Comparison of ENCODE assay signal across 8 cellular contexts in the genomic region with DNA sequence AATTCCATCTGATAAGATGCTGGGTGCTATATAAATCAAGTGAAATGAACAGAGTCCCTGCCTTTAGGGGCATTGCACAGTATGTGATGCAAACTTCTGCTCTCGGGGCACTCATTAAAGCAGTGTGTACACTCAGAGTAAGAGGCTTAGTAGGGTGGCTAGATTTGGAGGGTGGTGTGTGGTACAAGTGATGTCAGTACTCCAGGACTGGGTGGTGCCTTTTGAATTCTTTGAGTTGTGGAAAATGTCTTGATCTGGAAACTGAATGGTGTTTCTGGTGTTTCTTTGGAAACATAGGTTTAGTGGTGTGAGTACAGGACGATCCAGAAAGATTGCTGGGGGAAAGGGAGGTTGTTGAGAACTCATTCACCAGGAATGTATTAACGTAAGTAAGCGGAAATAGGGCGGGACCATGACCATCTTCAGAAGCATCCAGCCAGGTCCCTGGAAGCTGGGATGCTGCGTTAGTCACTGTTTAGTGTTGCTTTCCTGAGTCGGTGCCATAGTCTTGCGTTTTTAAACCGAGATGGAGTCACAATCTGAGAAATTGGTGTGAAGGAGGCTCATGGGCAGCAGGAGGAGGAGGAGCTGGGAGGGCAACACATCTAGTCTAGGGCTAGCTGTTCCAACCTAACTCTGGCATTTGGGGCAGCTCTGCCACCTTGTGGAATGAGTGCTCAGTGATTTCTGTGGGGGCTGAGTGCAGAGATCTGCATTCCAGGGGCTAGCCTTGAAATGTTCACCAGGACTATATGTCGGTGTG.
A peak's percentile ranks its signal among the peaks of the same experiment; 100 is the strongest.
DNase-seq lines count a peak whose midpoint lies in the region; ATAC-seq and TF ChIP-seq lines count a peak whose summit lies in the region.

No MANE protein-coding gene starts in this region.

- H2AFZ ChIP-seq in GM23338, result no peak overlapping the region

- 68 to 73% methylated on average over 7 to 10 of the region's 10 CpGs for WGBS in endodermal cell (ENCODE audit: insufficient coverage in 1 of 2, insufficient read length in 1 of 2), 2 experiments

- peaks cover 6% of the 10 kb centered on the region for H3F3A ChIP-seq in GM23338 (replicated peaks; ENCODE audit: low read depth)

- H4K20me1 ChIP-seq in GM23338 (replicated peaks; ENCODE audit: insufficient read depth), result no peaks in the 10 kb centered on the region

- H3K27me3 ChIP-seq in GM23338 (ENCODE audit: insufficient read depth) (no peaks in the 10 kb centered on the region), endodermal cell (ENCODE audit: control insufficient read depth, insufficient read depth, low read length, poor library complexity, severe bottlenecking) (no peaks in the 10 kb centered on the region)

- no peaks in the 10 kb centered on the region for H3K4me1 ChIP-seq in GM23338 (ENCODE audit: insufficient read depth)
- H3K4me1 ChIP-seq in endodermal cell (ENCODE audit: control insufficient read depth, insufficient read depth, low read length), result peaks cover 12% of the 10 kb centered on the region

- no peaks in the 10 kb centered on the region for H3K9me3 Mint-ChIP-seq in GM23338
- H3K9me3 Mint-ChIP-seq in endodermal cell, result no peaks in the 10 kb centered on the region

- H3K79me2 ChIP-seq in GM23338 (replicated peaks; ENCODE audit: insufficient read depth), result no peaks in the 10 kb centered on the region; the same call in 1 of the 2 replicates

- ATAC-seq in GM23338 (peak; percentile 98), GM21619 (IDR thresholded peaks at IDR 0.05; ENCODE audit: unreplicated experiment) (no peak)

- H3K36me3 Mint-ChIP-seq in GM23338 (ENCODE audit: low read depth) (0 out of 3 replicates have a peak, but pooled peaks cover 5% of the 10 kb centered on the region), endodermal cell (ENCODE audit: low read depth) (peaks cover 8% of the 10 kb centered on the region)

- peak; percentile 84 for TF ChIP-seq CTCF in AG09309 (IDR thresholded peaks at IDR 0.05; ENCODE audit: control insufficient read depth, insufficient read depth, low read depth, low read length, missing control alignments)
- peak; percentile 65 to 87 for TF ChIP-seq CTCF in GM23338 (conservative IDR thresholded peaks at IDR 0.05; ENCODE audit: low read depth in 2 of 2)
- TF ChIP-seq CTCF in endodermal cell (conservative IDR thresholded peaks at IDR 0.05), result peak; percentile 82

- H3K36me3 ChIP-seq in GM23338 (ENCODE audit: insufficient read depth) (no peaks in the 10 kb centered on the region; the same call in 1 of the 2 replicates), endodermal cell (ENCODE audit: control insufficient read depth, insufficient read depth, low read length) (peaks cover 32% of the 10 kb centered on the region)

- H3K4me1 Mint-ChIP-seq in GM23338, result peaks cover 7% of the 10 kb centered on the region
- H3K4me1 Mint-ChIP-seq in endodermal cell, result peaks cover 9% of the 10 kb centered on the region

- H3K27ac Mint-ChIP-seq in GM23338 (no peak overlapping the region), endodermal cell (peak overlapping the region; percentile 76)

- H3K27me3 Mint-ChIP-seq in GM23338 (ENCODE audit: insufficient read depth, low read depth, poor library complexity) (peaks cover 2% of the 10 kb centered on the region), endodermal cell (ENCODE audit: insufficient read depth) (no peaks in the 10 kb centered on the region)

- no peaks in the 10 kb centered on the region for H3K9me3 ChIP-seq in endodermal cell (ENCODE audit: control insufficient read depth, low read length)

- H3K4me3 Mint-ChIP-seq in GM23338, result no peak overlapping the region
- H3K4me3 Mint-ChIP-seq in endodermal cell, result no peak overlapping the region

- H3K4me3 ChIP-seq in AG09309 (ENCODE audit: control insufficient read depth, low read depth, low read length) (peak overlapping the region; percentile 3), GM23338 (no peak overlapping the region), endodermal cell (ENCODE audit: low read length) (no peak overlapping the region)

- no peak overlapping the region for H3K4me2 ChIP-seq in GM23338

- no peaks in the 10 kb centered on the region for H3K9me2 ChIP-seq in GM23338 (ENCODE audit: insufficient read depth)

- H3K27ac ChIP-seq in GM23338 (ENCODE audit: low read depth), result peak overlapping the region; percentile 8; the same call in 1 of the 2 replicates
- no peak overlapping the region for H3K27ac ChIP-seq in endodermal cell (ENCODE audit: low read depth, low read length)

- H3K9ac ChIP-seq in endodermal cell (ENCODE audit: extremely low read depth, low read length, poor library complexity, severe bottlenecking), result peak overlapping the region; percentile 18

- DNase-seq in AG09309 (ENCODE audit: low read depth) (peak; percentile 100), GM23338 (ENCODE audit: low spot score) (peak; percentile 87), NCI-H774 (lab: John Stamatoyannopoulos, UW) (peak; percentile 20), endodermal cell (peak; percentile 89), middle frontal gyrus (ENCODE audit: extremely low spot score, low spot score) (peak; percentile 77)
- DNase-seq in activated CD8-positive, alpha-beta memory T cell treated with anti-CD3 and anti-CD28 coated beads for 48 hours (ENCODE audit: low read depth in 2 of 3, low spot score in 2 of 3), result peak in 2 of 3 experiments; percentile 5 to 23
- DNase-seq in stimulated activated CD8-positive, alpha-beta memory T cell treated with anti-CD3 and anti-CD28 coated beads, Interleukin-2, amount 100 ng/mL, for 1 hour (ENCODE audit: low read depth in 2 of 2), result peak; percentile 18 to 30

TF ChIP-seq in GM23338, 12 proteins besides CTCF, POLR2A, EP300 and RAD21 (continues in another document):
- no peak for TF ChIP-seq ZNF114 (CRISPR knock-in tag; IDR thresholded peaks at IDR 0.05)
- no peak for TF ChIP-seq POLR2AphosphoS5 (IDR thresholded peaks at IDR 0.05; ENCODE audit: low read depth)
- TF ChIP-seq, protein P1, sequence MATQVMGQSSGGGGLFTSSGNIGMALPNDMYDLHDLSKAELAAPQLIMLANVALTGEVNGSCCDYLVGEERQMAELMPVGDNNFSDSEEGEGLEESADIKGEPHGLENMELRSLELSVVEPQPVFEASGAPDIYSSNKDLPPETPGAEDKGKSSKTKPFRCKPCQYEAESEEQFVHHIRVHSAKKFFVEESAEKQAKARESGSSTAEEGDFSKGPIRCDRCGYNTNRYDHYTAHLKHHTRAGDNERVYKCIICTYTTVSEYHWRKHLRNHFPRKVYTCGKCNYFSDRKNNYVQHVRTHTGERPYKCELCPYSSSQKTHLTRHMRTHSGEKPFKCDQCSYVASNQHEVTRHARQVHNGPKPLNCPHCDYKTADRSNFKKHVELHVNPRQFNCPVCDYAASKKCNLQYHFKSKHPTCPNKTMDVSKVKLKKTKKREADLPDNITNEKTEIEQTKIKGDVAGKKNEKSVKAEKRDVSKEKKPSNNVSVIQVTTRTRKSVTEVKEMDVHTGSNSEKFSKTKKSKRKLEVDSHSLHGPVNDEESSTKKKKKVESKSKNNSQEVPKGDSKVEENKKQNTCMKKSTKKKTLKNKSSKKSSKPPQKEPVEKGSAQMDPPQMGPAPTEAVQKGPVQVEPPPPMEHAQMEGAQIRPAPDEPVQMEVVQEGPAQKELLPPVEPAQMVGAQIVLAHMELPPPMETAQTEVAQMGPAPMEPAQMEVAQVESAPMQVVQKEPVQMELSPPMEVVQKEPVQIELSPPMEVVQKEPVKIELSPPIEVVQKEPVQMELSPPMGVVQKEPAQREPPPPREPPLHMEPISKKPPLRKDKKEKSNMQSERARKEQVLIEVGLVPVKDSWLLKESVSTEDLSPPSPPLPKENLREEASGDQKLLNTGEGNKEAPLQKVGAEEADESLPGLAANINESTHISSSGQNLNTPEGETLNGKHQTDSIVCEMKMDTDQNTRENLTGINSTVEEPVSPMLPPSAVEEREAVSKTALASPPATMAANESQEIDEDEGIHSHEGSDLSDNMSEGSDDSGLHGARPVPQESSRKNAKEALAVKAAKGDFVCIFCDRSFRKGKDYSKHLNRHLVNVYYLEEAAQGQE (IDR thresholded peaks at IDR 0.05; ENCODE audit: unreplicated experiment), result no peak
- TF ChIP-seq EZH2 (IDR thresholded peaks at IDR 0.05; ENCODE audit: low read depth, unreplicated experiment), result no peak
- no peak for TF ChIP-seq EZH2phosphoT487 (IDR thresholded peaks at IDR 0.05; ENCODE audit: unreplicated experiment)
- no peak for TF ChIP-seq JUNB (IDR thresholded peaks at IDR 0.05; ENCODE audit: unreplicated experiment)

Comparison
In these comparisons a context has a peak if more than half of its experiments do, and no peak if none do; other contexts are left out.
1. DNase-seq: peak in every context shown above with its lines; median percentile 100 in AG09309; 89 in endodermal cell; 87 in GM23338; 77 in middle frontal gyrus; 24 in stimulated activated CD8-positive, alpha-beta memory T cell treated with anti-CD3 and anti-CD28 coated beads, Interleukin-2, amount 100 ng/mL, for 1 hour; 20 in NCI-H774; 14 in activated CD8-positive, alpha-beta memory T cell treated with anti-CD3 and anti-CD28 coated beads for 48 hours.